1 cellular context compared by ENCODE assay signal in the genomic region with DNA sequence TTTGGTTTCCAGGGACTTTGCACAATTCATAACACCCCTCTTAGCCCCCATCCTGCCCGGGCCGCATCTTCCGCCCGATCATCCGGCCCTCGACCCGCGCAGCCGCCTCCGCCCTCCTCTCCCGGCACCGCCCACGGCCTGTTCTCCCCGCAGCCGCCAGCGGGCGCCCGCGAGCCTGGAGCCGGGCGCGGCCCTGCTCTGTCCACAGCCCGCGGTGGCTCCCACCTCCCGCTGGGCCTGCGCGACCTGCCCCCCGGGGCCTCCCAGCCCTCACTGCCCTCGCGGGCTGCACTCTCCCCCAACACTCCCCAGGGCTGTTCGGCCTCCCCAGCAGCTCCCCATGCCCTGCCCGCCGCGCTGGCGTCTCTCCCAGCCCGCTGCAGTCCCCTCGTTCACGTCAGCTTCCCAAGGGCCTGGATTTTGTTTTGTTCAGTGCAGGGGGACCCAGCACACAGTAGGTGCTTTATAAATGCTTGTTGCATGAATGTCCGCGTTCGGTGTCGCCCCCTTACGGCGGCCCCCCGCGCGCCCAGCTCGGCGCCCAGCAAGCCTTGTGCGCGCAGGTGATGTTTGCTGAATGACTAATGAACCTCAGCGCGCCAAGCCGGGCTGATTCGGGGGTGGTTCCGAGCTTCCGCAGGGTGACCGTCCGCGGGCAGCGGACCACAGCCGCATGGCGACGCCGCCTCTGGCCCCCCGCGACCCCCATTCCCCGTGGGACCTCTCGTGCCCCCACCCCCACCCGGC.
TF ChIP-seq lines count a peak whose summit lies in the region.

No MANE protein-coding gene starts in this region.

TF ChIP-seq in HEK293, 187 proteins besides CTCF, POLR2A, EP300 and RAD21 (continued from another document):
- TF ChIP-seq ZNF19 (tag by site-specific recombination; IDR thresholded peaks at IDR 0.05; ENCODE audit: low read depth) (no peak), ZNF777 (tag by site-specific recombination; IDR thresholded peaks at IDR 0.05; ENCODE audit: borderline replicate concordance) (no peak), ZNF585B (tag by site-specific recombination; IDR thresholded peaks at IDR 0.05) (no peak), KLF10 (tag by site-specific recombination; IDR thresholded peaks at IDR 0.05) (peak; percentile 87), ZSCAN16 (tag by site-specific recombination; IDR thresholded peaks at IDR 0.05) (0 out of 2 replicates have a peak, but pooled peaks have one; percentile 80), ZNF211 (tag by site-specific recombination; IDR thresholded peaks at IDR 0.05; ENCODE audit: low read depth) (no peak), ZNF114 (tag by site-specific recombination; IDR thresholded peaks at IDR 0.05) (no peak), ZBTB7A (tag by site-specific recombination; IDR thresholded peaks at IDR 0.05; ENCODE audit: low read depth) (peak; percentile 92), ZNF654 (tag by site-specific recombination; IDR thresholded peaks at IDR 0.05; ENCODE audit: low read depth) (no peak), ZNF274 (IDR thresholded peaks at IDR 0.05; ENCODE audit: low read length) (no peak), ZNF274 (tag by site-specific recombination; IDR thresholded peaks at IDR 0.05; ENCODE audit: borderline replicate concordance) (no peak), ZNF239 (tag by site-specific recombination; IDR thresholded peaks at IDR 0.05) (no peak), ZNF600 (tag by site-specific recombination; IDR thresholded peaks at IDR 0.05) (peak; percentile 39), ZNF140 (tag by site-specific recombination; IDR thresholded peaks at IDR 0.05) (no peak), ZNF426 (tag by site-specific recombination; IDR thresholded peaks at IDR 0.05) (no peak), SETDB1 (IDR thresholded peaks at IDR 0.05; ENCODE audit: insufficient read length, low read length) (no peak), ZBTB1 (tag by site-specific recombination; IDR thresholded peaks at IDR 0.05) (0 out of 2 replicates have a peak, but pooled peaks have one; percentile 25), ZNF544 (tag by site-specific recombination; IDR thresholded peaks at IDR 0.05) (no peak), ZNF37A (tag by site-specific recombination; IDR thresholded peaks at IDR 0.05) (0 out of 2 replicates have a peak, but pooled peaks have one; percentile 35), ZFP3 (tag by site-specific recombination; IDR thresholded peaks at IDR 0.05; ENCODE audit: low read depth) (no peak), ZNF133 (tag by site-specific recombination; IDR thresholded peaks at IDR 0.05) (no peak), ZNF529 (tag by site-specific recombination; IDR thresholded peaks at IDR 0.05; ENCODE audit: insufficient replicate concordance) (no peak), ZNF121 (tag by site-specific recombination; IDR thresholded peaks at IDR 0.05) (no peak), KLF8 (tag by site-specific recombination; IDR thresholded peaks at IDR 0.05) (peak; percentile 87), ZNF223 (tag by site-specific recombination; IDR thresholded peaks at IDR 0.05) (0 out of 2 replicates have a peak, but pooled peaks have one; percentile 8), ZNF660 (tag by site-specific recombination; IDR thresholded peaks at IDR 0.05) (peak; percentile 83), ZNF558 (tag by site-specific recombination; IDR thresholded peaks at IDR 0.05) (no peak), ZNF404 (tag by site-specific recombination; IDR thresholded peaks at IDR 0.05) (no peak), ZNF623 (tag by site-specific recombination; IDR thresholded peaks at IDR 0.05) (peak; percentile 13; the same call in 1 of the 2 replicates), ZNF157 (tag by site-specific recombination; IDR thresholded peaks at IDR 0.05) (no peak), ZBTB17 (tag by site-specific recombination; IDR thresholded peaks at IDR 0.05) (no peak; the same call in none of the 2 replicates), ZNF24 (tag by site-specific recombination; IDR thresholded peaks at IDR 0.05) (peak; percentile 97), ZSCAN30 (tag by site-specific recombination; IDR thresholded peaks at IDR 0.05) (peak; percentile 86; the same call in 1 of the 2 replicates), ZFP41 (tag by site-specific recombination; IDR thresholded peaks at IDR 0.05; ENCODE audit: borderline replicate concordance) (no peak), ZNF311 (tag by site-specific recombination; IDR thresholded peaks at IDR 0.05; ENCODE audit: borderline replicate concordance) (no peak), ZNF433 (tag by site-specific recombination; IDR thresholded peaks at IDR 0.05; ENCODE audit: low read depth) (no peak)
- TF ChIP-seq, protein P1, sequence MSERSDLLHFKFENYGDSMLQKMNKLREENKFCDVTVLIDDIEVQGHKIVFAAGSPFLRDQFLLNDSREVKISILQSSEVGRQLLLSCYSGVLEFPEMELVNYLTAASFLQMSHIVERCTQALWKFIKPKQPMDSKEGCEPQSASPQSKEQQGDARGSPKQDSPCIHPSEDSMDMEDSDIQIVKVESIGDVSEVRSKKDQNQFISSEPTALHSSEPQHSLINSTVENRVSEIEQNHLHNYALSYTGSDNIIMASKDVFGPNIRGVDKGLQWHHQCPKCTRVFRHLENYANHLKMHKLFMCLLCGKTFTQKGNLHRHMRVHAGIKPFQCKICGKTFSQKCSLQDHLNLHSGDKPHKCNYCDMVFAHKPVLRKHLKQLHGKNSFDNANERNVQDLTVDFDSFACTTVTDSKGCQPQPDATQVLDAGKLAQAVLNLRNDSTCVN (tag by site-specific recombination; optimal IDR thresholded peaks at IDR 0.05) = peak; percentile 88
- TF ChIP-seq, protein P2, sequence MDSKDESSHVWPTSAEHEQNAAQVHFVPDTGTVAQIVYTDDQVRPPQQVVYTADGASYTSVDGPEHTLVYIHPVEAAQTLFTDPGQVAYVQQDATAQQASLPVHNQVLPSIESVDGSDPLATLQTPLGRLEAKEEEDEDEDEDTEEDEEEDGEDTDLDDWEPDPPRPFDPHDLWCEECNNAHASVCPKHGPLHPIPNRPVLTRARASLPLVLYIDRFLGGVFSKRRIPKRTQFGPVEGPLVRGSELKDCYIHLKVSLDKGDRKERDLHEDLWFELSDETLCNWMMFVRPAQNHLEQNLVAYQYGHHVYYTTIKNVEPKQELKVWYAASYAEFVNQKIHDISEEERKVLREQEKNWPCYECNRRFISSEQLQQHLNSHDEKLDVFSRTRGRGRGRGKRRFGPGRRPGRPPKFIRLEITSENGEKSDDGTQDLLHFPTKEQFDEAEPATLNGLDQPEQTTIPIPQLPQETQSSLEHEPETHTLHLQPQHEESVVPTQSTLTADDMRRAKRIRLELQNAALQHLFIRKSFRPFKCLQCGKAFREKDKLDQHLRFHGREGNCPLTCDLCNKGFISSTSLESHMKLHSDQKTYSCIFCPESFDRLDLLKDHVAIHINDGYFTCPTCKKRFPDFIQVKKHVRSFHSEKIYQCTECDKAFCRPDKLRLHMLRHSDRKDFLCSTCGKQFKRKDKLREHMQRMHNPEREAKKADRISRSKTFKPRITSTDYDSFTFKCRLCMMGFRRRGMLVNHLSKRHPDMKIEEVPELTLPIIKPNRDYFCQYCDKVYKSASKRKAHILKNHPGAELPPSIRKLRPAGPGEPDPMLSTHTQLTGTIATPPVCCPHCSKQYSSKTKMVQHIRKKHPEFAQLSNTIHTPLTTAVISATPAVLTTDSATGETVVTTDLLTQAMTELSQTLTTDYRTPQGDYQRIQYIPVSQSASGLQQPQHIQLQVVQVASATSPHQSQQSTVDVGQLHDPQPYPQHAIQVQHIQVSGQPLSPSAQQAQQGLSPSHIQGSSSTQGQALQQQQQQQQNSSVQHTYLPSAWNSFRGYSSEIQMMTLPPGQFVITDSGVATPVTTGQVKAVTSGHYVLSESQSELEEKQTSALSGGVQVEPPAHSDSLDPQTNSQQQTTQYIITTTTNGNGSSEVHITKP (tag by site-specific recombination; IDR thresholded peaks at IDR 0.05) = no peak
- TF ChIP-seq, protein P3, sequence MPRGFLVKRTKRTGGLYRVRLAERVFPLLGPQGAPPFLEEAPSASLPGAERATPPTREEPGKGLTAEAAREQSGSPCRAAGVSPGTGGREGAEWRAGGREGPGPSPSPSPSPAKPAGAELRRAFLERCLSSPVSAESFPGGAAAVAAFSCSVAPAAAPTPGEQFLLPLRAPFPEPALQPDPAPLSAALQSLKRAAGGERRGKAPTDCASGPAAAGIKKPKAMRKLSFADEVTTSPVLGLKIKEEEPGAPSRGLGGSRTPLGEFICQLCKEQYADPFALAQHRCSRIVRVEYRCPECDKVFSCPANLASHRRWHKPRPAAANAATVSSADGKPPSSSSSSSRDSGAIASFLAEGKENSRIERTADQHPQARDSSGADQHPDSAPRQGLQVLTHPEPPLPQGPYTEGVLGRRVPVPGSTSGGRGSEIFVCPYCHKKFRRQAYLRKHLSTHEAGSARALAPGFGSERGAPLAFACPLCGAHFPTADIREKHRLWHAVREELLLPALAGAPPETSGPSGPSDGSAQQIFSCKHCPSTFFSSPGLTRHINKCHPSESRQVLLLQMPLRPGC (tag by site-specific recombination; IDR thresholded peaks at IDR 0.05) = peak; percentile 66
- TF ChIP-seq, protein P4, sequence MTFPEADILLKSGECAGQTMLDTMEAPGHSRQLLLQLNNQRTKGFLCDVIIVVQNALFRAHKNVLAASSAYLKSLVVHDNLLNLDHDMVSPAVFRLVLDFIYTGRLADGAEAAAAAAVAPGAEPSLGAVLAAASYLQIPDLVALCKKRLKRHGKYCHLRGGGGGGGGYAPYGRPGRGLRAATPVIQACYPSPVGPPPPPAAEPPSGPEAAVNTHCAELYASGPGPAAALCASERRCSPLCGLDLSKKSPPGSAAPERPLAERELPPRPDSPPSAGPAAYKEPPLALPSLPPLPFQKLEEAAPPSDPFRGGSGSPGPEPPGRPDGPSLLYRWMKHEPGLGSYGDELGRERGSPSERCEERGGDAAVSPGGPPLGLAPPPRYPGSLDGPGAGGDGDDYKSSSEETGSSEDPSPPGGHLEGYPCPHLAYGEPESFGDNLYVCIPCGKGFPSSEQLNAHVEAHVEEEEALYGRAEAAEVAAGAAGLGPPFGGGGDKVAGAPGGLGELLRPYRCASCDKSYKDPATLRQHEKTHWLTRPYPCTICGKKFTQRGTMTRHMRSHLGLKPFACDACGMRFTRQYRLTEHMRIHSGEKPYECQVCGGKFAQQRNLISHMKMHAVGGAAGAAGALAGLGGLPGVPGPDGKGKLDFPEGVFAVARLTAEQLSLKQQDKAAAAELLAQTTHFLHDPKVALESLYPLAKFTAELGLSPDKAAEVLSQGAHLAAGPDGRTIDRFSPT (tag by site-specific recombination; IDR thresholded peaks at IDR 0.05) = peak; percentile 95
- TF ChIP-seq, protein P5, sequence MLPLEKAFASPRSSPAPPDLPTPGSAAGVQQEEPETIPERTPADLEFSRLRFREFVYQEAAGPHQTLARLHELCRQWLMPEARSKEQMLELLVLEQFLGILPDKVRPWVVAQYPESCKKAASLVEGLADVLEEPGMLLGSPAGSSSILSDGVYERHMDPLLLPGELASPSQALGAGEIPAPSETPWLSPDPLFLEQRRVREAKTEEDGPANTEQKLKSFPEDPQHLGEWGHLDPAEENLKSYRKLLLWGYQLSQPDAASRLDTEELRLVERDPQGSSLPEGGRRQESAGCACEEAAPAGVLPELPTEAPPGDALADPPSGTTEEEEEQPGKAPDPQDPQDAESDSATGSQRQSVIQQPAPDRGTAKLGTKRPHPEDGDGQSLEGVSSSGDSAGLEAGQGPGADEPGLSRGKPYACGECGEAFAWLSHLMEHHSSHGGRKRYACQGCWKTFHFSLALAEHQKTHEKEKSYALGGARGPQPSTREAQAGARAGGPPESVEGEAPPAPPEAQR (tag by site-specific recombination; IDR thresholded peaks at IDR 0.05) = peak; percentile 20; the same call in 1 of the 2 replicates
- TF ChIP-seq, protein P6, sequence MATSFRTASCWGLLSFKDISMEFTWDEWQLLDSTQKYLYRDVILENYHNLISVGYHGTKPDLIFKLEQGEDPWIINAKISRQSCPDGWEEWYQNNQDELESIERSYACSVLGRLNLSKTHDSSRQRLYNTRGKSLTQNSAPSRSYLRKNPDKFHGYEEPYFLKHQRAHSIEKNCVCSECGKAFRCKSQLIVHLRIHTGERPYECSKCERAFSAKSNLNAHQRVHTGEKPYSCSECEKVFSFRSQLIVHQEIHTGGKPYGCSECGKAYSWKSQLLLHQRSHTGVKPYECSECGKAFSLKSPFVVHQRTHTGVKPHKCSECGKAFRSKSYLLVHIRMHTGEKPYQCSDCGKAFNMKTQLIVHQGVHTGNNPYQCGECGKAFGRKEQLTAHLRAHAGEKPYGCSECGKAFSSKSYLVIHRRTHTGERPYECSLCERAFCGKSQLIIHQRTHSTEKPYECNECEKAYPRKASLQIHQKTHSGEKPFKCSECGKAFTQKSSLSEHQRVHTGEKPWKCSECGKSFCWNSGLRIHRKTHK (tag by site-specific recombination; IDR thresholded peaks at IDR 0.05) = no peak
- TF ChIP-seq, protein P7, sequence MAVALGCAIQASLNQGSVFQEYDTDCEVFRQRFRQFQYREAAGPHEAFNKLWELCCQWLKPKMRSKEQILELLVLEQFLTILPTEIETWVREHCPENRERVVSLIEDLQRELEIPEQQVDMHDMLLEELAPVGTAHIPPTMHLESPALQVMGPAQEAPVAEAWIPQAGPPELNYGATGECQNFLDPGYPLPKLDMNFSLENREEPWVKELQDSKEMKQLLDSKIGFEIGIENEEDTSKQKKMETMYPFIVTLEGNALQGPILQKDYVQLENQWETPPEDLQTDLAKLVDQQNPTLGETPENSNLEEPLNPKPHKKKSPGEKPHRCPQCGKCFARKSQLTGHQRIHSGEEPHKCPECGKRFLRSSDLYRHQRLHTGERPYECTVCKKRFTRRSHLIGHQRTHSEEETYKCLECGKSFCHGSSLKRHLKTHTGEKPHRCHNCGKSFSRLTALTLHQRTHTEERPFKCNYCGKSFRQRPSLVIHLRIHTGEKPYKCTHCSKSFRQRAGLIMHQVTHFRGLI (tag by site-specific recombination; IDR thresholded peaks at IDR 0.05) = peak; percentile 44; the same call in 1 of the 2 replicates
- TF ChIP-seq, protein P8, sequence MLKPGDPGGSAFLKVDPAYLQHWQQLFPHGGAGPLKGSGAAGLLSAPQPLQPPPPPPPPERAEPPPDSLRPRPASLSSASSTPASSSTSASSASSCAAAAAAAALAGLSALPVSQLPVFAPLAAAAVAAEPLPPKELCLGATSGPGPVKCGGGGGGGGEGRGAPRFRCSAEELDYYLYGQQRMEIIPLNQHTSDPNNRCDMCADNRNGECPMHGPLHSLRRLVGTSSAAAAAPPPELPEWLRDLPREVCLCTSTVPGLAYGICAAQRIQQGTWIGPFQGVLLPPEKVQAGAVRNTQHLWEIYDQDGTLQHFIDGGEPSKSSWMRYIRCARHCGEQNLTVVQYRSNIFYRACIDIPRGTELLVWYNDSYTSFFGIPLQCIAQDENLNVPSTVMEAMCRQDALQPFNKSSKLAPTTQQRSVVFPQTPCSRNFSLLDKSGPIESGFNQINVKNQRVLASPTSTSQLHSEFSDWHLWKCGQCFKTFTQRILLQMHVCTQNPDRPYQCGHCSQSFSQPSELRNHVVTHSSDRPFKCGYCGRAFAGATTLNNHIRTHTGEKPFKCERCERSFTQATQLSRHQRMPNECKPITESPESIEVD (tag by site-specific recombination; IDR thresholded peaks at IDR 0.05) = no peak
